In genomic region chrX:44872817-44873414, GRCh38 we compare ENCODE assay signal across 8 cellular contexts. TPM values are rescaled to one million over a fixed set of nuclear protein-coding genes. Genes with fewer than 3 reads are reported as not detected.
DNase-seq lines count a peak whose midpoint lies in the region; ATAC-seq and TF ChIP-seq lines count a peak whose summit lies in the region.

TSS of gene KDM6A (plus strand) at chrX:44873188. CDS start at chrX:44873552, 364 bp downstream.

- H3K9me3 ChIP-seq in liver (ENCODE audit: control insufficient read depth in 4 of 4, low read length in 3 of 4) = no peaks in the 10 kb centered on the region

- CTCF ChIA-PET in activated CD4-positive, alpha-beta memory T cell treated with anti-CD3 and anti-CD28 coated beads for 36 hours (lab: Charles Lee) = no interaction called here

- POLR2A ChIA-PET in activated CD4-positive, alpha-beta memory T cell treated with anti-CD3 and anti-CD28 coated beads for 36 hours (lab: Charles Lee) = interaction anchor here (0.7 to 1.7 kb wide), 5 partner anchors 26 to 330 kb away, joined by 3 to 5 read pairs (median 4); partner anchors contain the start of gene FUNDC1

- no peaks in the 10 kb centered on the region for H3K27me3 ChIP-seq in dorsolateral prefrontal cortex
- no peaks in the 10 kb centered on the region for H3K27me3 ChIP-seq in liver (ENCODE audit: control insufficient read depth in 4 of 4, insufficient read depth in 4 of 4, low read length in 3 of 4)

- H3K9ac ChIP-seq in liver (ENCODE audit: low read depth in 1 of 2, low read length in 2 of 2) = peak within 1 kb of the TSS; percentile 48 to 93

- peak within 1 kb of the TSS; percentile 95 for H3K4me3 Mint-ChIP-seq in activated CD4-positive, alpha-beta memory T cell treated with anti-CD3 and anti-CD28 coated beads for 36 hours

- peaks cover 5% of the 10 kb centered on the region for H3K36me3 Mint-ChIP-seq in activated CD4-positive, alpha-beta memory T cell treated with anti-CD3 and anti-CD28 coated beads for 36 hours

- no peaks in the 10 kb centered on the region for H3K9me3 Mint-ChIP-seq in activated CD4-positive, alpha-beta memory T cell treated with anti-CD3 and anti-CD28 coated beads for 36 hours

- peak within 1 kb of the TSS; percentile 100 for H3K27ac ChIP-seq in C4-2B
- peak within 1 kb of the TSS; percentile 87 to 100 (median 98) for H3K27ac ChIP-seq in dorsolateral prefrontal cortex
- H3K27ac ChIP-seq in liver (ENCODE audit: low read depth in 1 of 2, low read length in 2 of 2) = peak within 1 kb of the TSS; percentile 100

- H3K4me1 Mint-ChIP-seq in activated CD4-positive, alpha-beta memory T cell treated with anti-CD3 and anti-CD28 coated beads for 36 hours (ENCODE audit: low read depth) = peaks cover 12% of the 10 kb centered on the region

- no peaks in the 10 kb centered on the region for H3K27me3 Mint-ChIP-seq in activated CD4-positive, alpha-beta memory T cell treated with anti-CD3 and anti-CD28 coated beads for 36 hours

- H3K4me3 ChIP-seq in dorsolateral prefrontal cortex (peak within 1 kb of the TSS; percentile 56 to 98 (median 91)), liver (ENCODE audit: low read depth in 1 of 3, low read length in 3 of 3) (peak within 1 kb of the TSS; percentile 84 to 95 (median 90))

- peak within 1 kb of the TSS; percentile 98 for H3K27ac Mint-ChIP-seq in activated CD4-positive, alpha-beta memory T cell treated with anti-CD3 and anti-CD28 coated beads for 36 hours

- ATAC-seq in GM19395 (IDR thresholded peaks at IDR 0.05; ENCODE audit: unreplicated experiment) (peak; percentile 88), HG03565 (IDR thresholded peaks at IDR 0.05; ENCODE audit: unreplicated experiment) (peak; percentile 89)

- peaks cover 0 to 26% (median 17%) of the 10 kb centered on the region in 4 donors for H3K4me1 ChIP-seq in liver (ENCODE audit: control insufficient read depth in 4 of 4, insufficient read depth in 4 of 4, low read length in 3 of 4)

- WGBS in liver = under 1% methylated on average over 61 of the region's 61 CpGs

- TF ChIP-seq CTCF in C4-2B (conservative IDR thresholded peaks at IDR 0.05) = no peak
- peak in 3 of 56 donors; percentile 3 to 19 (median 10) for TF ChIP-seq CTCF in dorsolateral prefrontal cortex (IDR thresholded peaks at IDR 0.05 in 54 of 56, conservative IDR thresholded peaks at IDR 0.05 in 2 of 56; ENCODE audit: low read depth in 1 of 56, partially characterized antibody in 56 of 56)
- TF ChIP-seq CTCF in liver (IDR thresholded peaks at IDR 0.05; ENCODE audit: low read depth, low read length, missing input control) = no peak

- no peaks in the 10 kb centered on the region for H3K36me3 ChIP-seq in liver (ENCODE audit: control insufficient read depth in 4 of 4, insufficient read depth in 3 of 4, low read depth in 1 of 4, low read length in 3 of 4)

- peak in 1 of 2 donors; percentile 47 for TF ChIP-seq RAD21 in liver (IDR thresholded peaks at IDR 0.05)

- intact Hi-C loops in activated CD4-positive, alpha-beta memory T cell treated with anti-CD3 and anti-CD28 coated beads for 36 hours (cut with micrococcal nuclease) = loop anchor here (5.0 kb wide), 3 partner anchors 74 to 199 kb away; no protein-coding TSS in a partner anchor
- intact Hi-C loops in dorsolateral prefrontal cortex (cut with DNase I) = loop anchor here (1.0 to 5.0 kb wide), 5 partner anchors 199 to 331 kb away; partner anchors contain the start of gene FUNDC1 (in 1 of the 2)

- DNase-seq in NCI-H774 (lab: John Stamatoyannopoulos, UW) = peak; percentile 88
- DNase-seq in activated CD4-positive, alpha-beta memory T cell treated with anti-CD3 and anti-CD28 coated beads for 36 hours = peak; percentile 96
- DNase-seq in dorsolateral prefrontal cortex = peak; percentile 99 to 100 (median 100)
- DNase-seq in stimulated activated CD4-positive, alpha-beta T cell treated with anti-CD3 and anti-CD28 coated beads, Interleukin-4, amount 100 ng/mL, for 24 hours = peak; percentile 95

TF ChIP-seq in liver, 16 proteins besides CTCF, POLR2A, EP300 and RAD21:
- TF ChIP-seq ZBTB33 (IDR thresholded peaks at IDR 0.05) = peak; percentile 28
- peak; percentile 11 to 32 for TF ChIP-seq RXRA (IDR thresholded peaks at IDR 0.05)
- TF ChIP-seq FOXA2 (IDR thresholded peaks at IDR 0.05) = peak; percentile 76
- TF ChIP-seq MAX (IDR thresholded peaks at IDR 0.05) = no peak
- TF ChIP-seq JUND (IDR thresholded peaks at IDR 0.05) = no peak
- TF ChIP-seq GABPA (IDR thresholded peaks at IDR 0.05 in 1 of 2, conservative IDR thresholded peaks at IDR 0.05 in 1 of 2) = peak in 1 of 2 donors; percentile 47
- TF ChIP-seq ATF3 (IDR thresholded peaks at IDR 0.05) = no peak
- peak; percentile 57 for TF ChIP-seq TAF1 (conservative IDR thresholded peaks at IDR 0.05)
- peak in 1 of 2 donors; percentile 41 for TF ChIP-seq HNF4A (conservative IDR thresholded peaks at IDR 0.05)
- TF ChIP-seq YY1 (IDR thresholded peaks at IDR 0.05) = peak; percentile 23
- TF ChIP-seq REST (IDR thresholded peaks at IDR 0.05) = peak; percentile 38
- TF ChIP-seq EGR1 (IDR thresholded peaks at IDR 0.05; ENCODE audit: low read depth in 2 of 2) = no peak
- TF ChIP-seq HNF4G (IDR thresholded peaks at IDR 0.05) = no peak
- no peak for TF ChIP-seq NR2F2 (IDR thresholded peaks at IDR 0.05)
- peak; percentile 60 for TF ChIP-seq FOXA1 (IDR thresholded peaks at IDR 0.05)
- peak; percentile 86 for TF ChIP-seq SP1 (IDR thresholded peaks at IDR 0.05)

RNA-seq across cellular contexts. Expression of gene KDM6A, which starts in this region (rescaled TPM):
- total RNA-seq in activated CD4-positive, alpha-beta memory T cell treated with anti-CD3 and anti-CD28 coated beads for 36 hours = 10 to 100 TPM; 20.9 to 21.5 TPM
- 10 to 100 TPM; 18.4 to 72.2 (median 34.4) TPM for total RNA-seq in dorsolateral prefrontal cortex
- 10 to 100 TPM; 30.0 to 30.2 TPM for total RNA-seq in liver
- 1 to 10 TPM; 5.3 to 6.5 TPM for polyA plus RNA-seq in liver

Comparison
In these comparisons a context has a peak if more than half of its experiments do, and no peak if none do; other contexts are left out.
1. Peak in every context shown above with its lines: DNase-seq, ATAC-seq, H3K4me3 ChIP-seq and H3K27ac ChIP-seq.